ENCODE assay signal across 8 cellular contexts in the genomic region with DNA sequence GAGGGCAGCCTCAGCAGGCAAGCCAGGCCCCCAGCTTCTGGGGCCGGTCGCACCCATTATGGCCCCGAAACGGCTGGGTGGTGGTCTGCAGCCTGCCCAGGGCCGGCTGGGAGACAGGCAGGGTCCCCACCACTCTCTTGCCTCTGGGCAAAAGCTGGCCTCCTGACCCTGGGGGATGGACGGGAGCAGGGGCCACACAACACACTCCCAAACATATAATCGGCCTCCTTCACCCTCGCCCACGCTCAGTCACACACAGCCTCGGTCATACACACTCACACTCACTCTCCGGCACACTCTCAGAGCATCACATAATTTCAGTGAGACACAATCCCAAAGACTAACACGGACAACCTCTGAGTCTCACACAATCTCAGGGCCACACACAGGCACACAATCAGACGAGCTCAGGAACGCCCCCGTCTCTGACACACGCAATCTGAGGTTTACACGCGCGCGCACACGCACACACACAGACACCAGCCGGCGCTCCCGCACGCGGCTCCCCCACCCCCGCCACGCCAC. TPM values are rescaled to one million over a fixed set of nuclear protein-coding genes. Genes with fewer than 3 reads are reported as not detected.
DNase-seq lines count a peak whose midpoint lies in the region; ATAC-seq and TF ChIP-seq lines count a peak whose summit lies in the region.

No MANE protein-coding gene starts in this region.

- H3K4me3 ChIP-seq in body of pancreas (peak overlapping the region; percentile 43 to 59), mucosa of descending colon (peak overlapping the region; percentile 52)

- H3K4me1 ChIP-seq in body of pancreas: peaks cover 26% of the 10 kb centered on the region
- H3K4me1 ChIP-seq in mucosa of descending colon (ENCODE audit: low read depth): peaks cover 9% of the 10 kb centered on the region

- H3K27ac ChIP-seq in C4-2B: peak overlapping the region; percentile 87
- peak overlapping the region; percentile 59 to 90 (median 84) for H3K27ac ChIP-seq in body of pancreas

- H3K9me3 ChIP-seq in body of pancreas: no peaks in the 10 kb centered on the region
- H3K9me3 ChIP-seq in mucosa of descending colon: no peaks in the 10 kb centered on the region

- H3K27me3 ChIP-seq in body of pancreas: no peaks in the 10 kb centered on the region

- ATAC-seq in HG03045 (IDR thresholded peaks at IDR 0.05; ENCODE audit: unreplicated experiment) (peak; percentile 1), body of pancreas (no peak), mucosa of descending colon (no peak), HG02884 (IDR thresholded peaks at IDR 0.05; ENCODE audit: unreplicated experiment) (no peak)

- WGBS in body of pancreas, 2 donors: 0 to 1% methylated on average over 8 to 25 of the region's 28 CpGs

- intact Hi-C loops in body of pancreas (cut with DNase I) (no loop called here), mucosa of descending colon (cut with DNase I, micrococcal nuclease) (no loop called here)

- H3K36me3 ChIP-seq in body of pancreas (replicated peaks in 1 of 2; ENCODE audit: insufficient read depth in 1 of 2, low read depth in 2 of 2): no peaks in the 10 kb centered on the region
- H3K36me3 ChIP-seq in mucosa of descending colon (ENCODE audit: low read depth): no peaks in the 10 kb centered on the region

- TF ChIP-seq CTCF in C4-2B (conservative IDR thresholded peaks at IDR 0.05) (no peak), body of pancreas (IDR thresholded peaks at IDR 0.05) (no peak), mucosa of descending colon (IDR thresholded peaks at IDR 0.05) (no peak)

- no peak for DNase-seq in body of pancreas
- peak in 1 of 3 donors; percentile 39 for DNase-seq in mucosa of descending colon
- no peak for DNase-seq in dermis blood vessel endothelial cell
- DNase-seq in NK-92 treated with Interleukin-12 subunit alpha and Interleukin-12 subunit beta, amount 100 ng/mL, for 24 hours (lab: John Stamatoyannopoulos, UW): no peak
- no peak for DNase-seq in NOMO-1 (lab: John Stamatoyannopoulos, UW; ENCODE audit: unreplicated experiment in 2 of 2)

- no peak for TF ChIP-seq POLR2A in body of pancreas (IDR thresholded peaks at IDR 0.05)

RNA-seq across cellular contexts. Expression of a gene that starts 0.6 kb away (rescaled TPM):
- 10 to 100 TPM; 23.4 to 27.8 TPM for total RNA-seq in body of pancreas
- total RNA-seq in mucosa of descending colon: 10 to 100 TPM; 15.4 to 18.3 (median 16.1) TPM
- total RNA-seq in dermis blood vessel endothelial cell: 24.7 and 41.5 TPM in 2 replicates
